ENCODE assay signal across 18 cellular contexts in the genomic region with DNA sequence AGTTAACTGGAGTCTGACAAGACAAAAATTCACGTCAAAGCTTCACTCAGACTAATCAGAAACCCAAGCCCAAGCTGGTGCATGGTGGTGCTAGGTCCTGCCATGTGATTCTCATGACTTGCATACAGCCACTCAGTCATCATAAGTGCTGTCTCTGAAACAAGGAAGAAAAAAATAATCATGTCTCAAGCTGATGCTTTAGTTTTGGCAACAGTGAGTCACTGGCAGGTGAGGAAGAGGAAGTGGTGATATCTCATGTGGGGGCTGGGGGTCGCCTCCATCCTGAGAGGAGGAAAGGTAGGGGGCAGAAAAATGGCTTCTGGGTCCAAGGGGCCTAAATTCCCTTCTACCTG.
A peak's percentile ranks its signal among the peaks of the same experiment; 100 is the strongest.
DNase-seq lines count a peak whose midpoint lies in the region; ATAC-seq, FAIRE-seq and TF ChIP-seq lines count a peak whose summit lies in the region.
"Had no signal": no experiment of that assay in that cellular context is flagged by ENCODE, and none has a peak within 500 bp of the region (broad histone marks: within the 10 kb centered on the region; RNA-seq: fewer than 3 reads in every experiment).

No MANE protein-coding gene starts in this region.

- H3K4me3 Mint-ChIP-seq in IgD-negative memory B cell (peak overlapping the region in 2 of 4 donors; percentile 33 to 52), HFFc6 (no peak overlapping the region)

- DNase-seq in GM19239 (ENCODE audit: insufficient read length, low spot score) (no peak), islet precursor cell (no peak), HFFc6 (no peak), iPS-NIHi7 (ENCODE audit: extremely low spot score) (no peak)
- no peak for DNase-seq in stimulated activated naive CD4-positive, alpha-beta T cell treated with Interleukin-2 at 50 U/mL for 16 hours (lab: John Stamatoyannopoulos, UW)
- DNase-seq: activated CD4-positive, alpha-beta T cell treated with anti-CD3 and anti-CD28 coated beads, Interleukin-2, amount 50 U/mL, for 48 hours; activated effector memory CD4-positive, alpha-beta T cell treated with Interleukin-2 at 50 U/mL for 16 hours; erythroblast; GOT3; heart left ventricle; IMR-90; kidney glomerular epithelial cell; NCI-H146; NCI-H446; pancreas had no signal

- FAIRE-seq in GM19239 (lab: Jason Lieb, UNC), result peak; percentile 64
- FAIRE-seq: pancreas had no signal

- ATAC-seq in GM18498 (IDR thresholded peaks at IDR 0.05; ENCODE audit: unreplicated experiment), result peak; percentile 32
- ATAC-seq in esophagus mucosa, result peak; percentile 25
- ATAC-seq: heart left ventricle had no signal

- H3K9me3 Mint-ChIP-seq in IgD-negative memory B cell (no peaks in the 10 kb centered on the region), HFFc6 (no peaks in the 10 kb centered on the region)

- peak overlapping the region; percentile 1 to 74 (median 8) for H3K27ac Mint-ChIP-seq in IgD-negative memory B cell
- H3K27ac Mint-ChIP-seq in HFFc6, result no peak overlapping the region

- no peaks in the 10 kb centered on the region for H3K27me3 Mint-ChIP-seq in IgD-negative memory B cell
- H3K27me3 Mint-ChIP-seq in HFFc6 (ENCODE audit: insufficient read depth), result peaks cover 21% of the 10 kb centered on the region

- H3K36me3 Mint-ChIP-seq in IgD-negative memory B cell (no peaks in the 10 kb centered on the region), HFFc6 (ENCODE audit: low read depth) (no peaks in the 10 kb centered on the region)

- TF ChIP-seq CTCF in HFFc6 (IDR thresholded peaks at IDR 0.05), result no peak

- peaks cover 19 to 28% (median 25%) of the 10 kb centered on the region in 3 donors for H3K4me1 Mint-ChIP-seq in IgD-negative memory B cell
- H3K4me1 Mint-ChIP-seq in HFFc6 (ENCODE audit: low read depth), result no peaks in the 10 kb centered on the region
